In the genomic region with DNA sequence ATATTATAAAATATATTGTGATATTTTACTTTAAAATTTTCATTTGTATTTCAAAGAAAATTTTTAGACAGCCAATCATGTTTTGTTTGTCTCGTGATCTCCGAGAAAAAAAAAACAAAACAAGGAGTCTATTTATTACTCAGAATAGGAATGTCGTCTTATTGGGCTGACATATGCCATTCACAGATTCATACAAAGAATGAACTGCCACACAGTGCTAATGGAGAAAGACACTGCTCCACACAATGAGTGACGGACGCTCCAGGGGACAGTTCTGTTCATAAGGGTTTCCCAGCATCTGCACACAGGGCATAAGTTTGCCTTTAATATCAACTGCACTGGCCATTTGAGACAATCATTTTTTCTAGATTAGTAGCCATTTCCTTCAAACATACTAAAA, we compare ENCODE assay signal across 11 cellular contexts. TPM values are rescaled to one million over a fixed set of nuclear protein-coding genes. Genes with fewer than 3 reads are reported as not detected.
DNase-seq lines count a peak whose midpoint lies in the region; ATAC-seq, FAIRE-seq and TF ChIP-seq lines count a peak whose summit lies in the region.
"Had no signal": no experiment of that assay in that cellular context is flagged by ENCODE, and none has a peak within 500 bp of the region (broad histone marks: within the 10 kb centered on the region; RNA-seq: fewer than 3 reads in every experiment).

No MANE protein-coding gene starts in this region.

- no peaks in the 10 kb centered on the region for H3F3A ChIP-seq in neural cell (ENCODE audit: insufficient read depth, low read length, poor library complexity, severe bottlenecking)

- H3K36me3 Mint-ChIP-seq in activated CD4-positive, alpha-beta T cell treated with anti-CD3 and anti-CD28 coated beads, Interleukin-2, amount 10 ng/mL, durations not matched to agents 7 days and 5 days (ENCODE audit: low read depth) = no peaks in the 10 kb centered on the region

- ATAC-seq in left ventricle myocardium superior = no peak
- ATAC-seq in GM12878 = peak; percentile 13

- H3K27ac ChIP-seq in left ventricle myocardium inferior (replicated peaks) (peak overlapping the region; percentile 69), GM12878 (ENCODE audit: control insufficient read depth, insufficient read depth) (peak overlapping the region; percentile 77), neural cell (ENCODE audit: low read length) (no peak overlapping the region), transverse colon (peak overlapping the region in 3 of 4 donors; percentile 98 to 100 (median 100)), RWPE1 (no peak overlapping the region), A673 (ENCODE audit: low read depth, low read length, poor library complexity, severe bottlenecking) (no peak overlapping the region)

- TF ChIP-seq RAD21 in GM12878 (IDR thresholded peaks at IDR 0.05; ENCODE audit: insufficient read depth, low read depth, low read length) = no peak
- TF ChIP-seq RAD21 in neural cell (conservative IDR thresholded peaks at IDR 0.05) = no peak

- in situ Hi-C loops in GM12878 (cut with MboI) = no loop called here
- in situ Hi-C loops in transverse colon (cut with MboI; ENCODE audit: low pct_ligation_motif_present in 1 of 4, low pct_unique_long_range_greater_than_20kb in 1 of 4, low sequenced_read_pairs in 3 of 4) = loop anchor here in 1 of 4 donors (10.0 kb wide), 1 partner anchor 95 kb away; no protein-coding TSS in a partner anchor

- H3K9me2 ChIP-seq in neural cell (ENCODE audit: insufficient read depth, low read length) = no peaks in the 10 kb centered on the region

- H2AFZ ChIP-seq in GM12878 (ENCODE audit: control insufficient read depth, low read depth, low read length) = no peak overlapping the region
- H2AFZ ChIP-seq in neural cell (ENCODE audit: low read depth, low read length) = no peak overlapping the region

- RAD21 ChIA-PET in GM12878 (lab: Charles Lee; ENCODE audit: unreplicated experiment) = interaction anchor here (0.7 to 15.4 kb wide), 30 partner anchors 6 to 323 kb away, joined by 3 to 514 read pairs (median 12); a partner anchor contains a TSS

- no peak for TF ChIP-seq CTCF in left ventricle myocardium inferior (IDR thresholded peaks at IDR 0.05; ENCODE audit: borderline replicate concordance)
- TF ChIP-seq CTCF in GM12878 (IDR thresholded peaks at IDR 0.05 in 2 of 3, conservative IDR thresholded peaks at IDR 0.05 in 1 of 3; ENCODE audit: control insufficient read depth in 2 of 3, extremely low read depth in 1 of 3, insufficient read depth in 1 of 3, low read depth in 3 of 3, low read length in 3 of 3) = no peak
- TF ChIP-seq CTCF in neural cell (IDR thresholded peaks at IDR 0.05; ENCODE audit: poor library complexity, severe bottlenecking) = no peak
- no peak for TF ChIP-seq CTCF in transverse colon (IDR thresholded peaks at IDR 0.05)
- no peak for TF ChIP-seq CTCF in RWPE1 (conservative IDR thresholded peaks at IDR 0.05; ENCODE audit: low read depth)
- no peak for TF ChIP-seq CTCF in A673 (conservative IDR thresholded peaks at IDR 0.05; ENCODE audit: low read depth, low read length)

- H3K79me2 ChIP-seq in GM12878 (ENCODE audit: control insufficient read depth, insufficient read depth, low read length) = peaks cover 98% of the 10 kb centered on the region
- peaks cover 77% of the 10 kb centered on the region for H3K79me2 ChIP-seq in neural cell (replicated peaks; ENCODE audit: insufficient read depth, low read length)

- WGBS in GM12878 (ENCODE audit: insufficient coverage, insufficient replicate concordance, low lambda C conversion rate, missing lambda C conversion rate) = 49% methylated on average over 5 of the region's 5 CpGs
- 78 to 80% methylated on average over 4 to 5 of the region's 5 CpGs for WGBS in transverse colon (ENCODE audit: low coverage in 1 of 2), 2 donors

- no peak overlapping the region for H3K4me3 Mint-ChIP-seq in activated CD4-positive, alpha-beta T cell treated with anti-CD3 and anti-CD28 coated beads, Interleukin-2, amount 10 ng/mL, durations not matched to agents 7 days and 5 days

- POLR2A ChIA-PET in GM12878 (lab: Charles Lee) (interaction anchor here (0.8 to 11.4 kb wide), 20 partner anchors 8 to 213 kb away, joined by 3 to 195 read pairs (median 14); a partner anchor contains a TSS), RWPE1 (lab: Yijun Ruan, JAX; ENCODE audit: low non-redundant PET) (interaction anchor here (0.6 kb wide), 1 partner anchor 44 kb away, joined by 5 read pairs; no protein-coding TSS in a partner anchor), A673 (lab: Charles Lee; ENCODE audit: low non-redundant PET) (no interaction called here)
- POLR2A ChIA-PET in activated CD4-positive, alpha-beta T cell treated with anti-CD3 and anti-CD28 coated beads, Interleukin-2, amount 10 ng/mL, durations not matched to agents 7 days and 5 days (lab: Charles Lee) = no interaction called here

- H3K27me3 ChIP-seq in left ventricle myocardium inferior (ENCODE audit: low read depth) (no peaks in the 10 kb centered on the region), GM12878 (replicated peaks in 1 of 2; ENCODE audit: control insufficient read depth in 2 of 2, insufficient read depth in 2 of 2, low read length in 1 of 2) (no peaks in the 10 kb centered on the region), neural cell (ENCODE audit: insufficient read depth, low read depth, low read length) (no peaks in the 10 kb centered on the region), transverse colon (no peaks in the 10 kb centered on the region), A673 (replicated peaks; ENCODE audit: insufficient read depth, low read depth, low read length, poor library complexity) (no peaks in the 10 kb centered on the region)

- H3K4me2 ChIP-seq in GM12878 (ENCODE audit: control insufficient read depth, insufficient read depth) (peak overlapping the region; percentile 78), neural cell (ENCODE audit: low read length) (no peak overlapping the region)

- TF ChIP-seq EP300 in GM12878 (IDR thresholded peaks at IDR 0.05; ENCODE audit: borderline replicate concordance in 1 of 2, control insufficient read depth in 1 of 2, low read depth in 2 of 2, low read length in 2 of 2) (no peak), neural cell (conservative IDR thresholded peaks at IDR 0.05; ENCODE audit: poor library complexity, severe bottlenecking) (peak; percentile 80), transverse colon (IDR thresholded peaks at IDR 0.05; ENCODE audit: low read depth) (no peak)

- H3K4me1 Mint-ChIP-seq in activated CD4-positive, alpha-beta T cell treated with anti-CD3 and anti-CD28 coated beads, Interleukin-2, amount 10 ng/mL, durations not matched to agents 7 days and 5 days = peaks cover 69% of the 10 kb centered on the region

- H3K36me3 ChIP-seq in left ventricle myocardium inferior = no peaks in the 10 kb centered on the region
- no peaks in the 10 kb centered on the region for H3K36me3 ChIP-seq in GM12878 (ENCODE audit: control insufficient read depth in 2 of 2, insufficient read depth in 2 of 2, low read length in 1 of 2)
- no peaks in the 10 kb centered on the region for H3K36me3 ChIP-seq in neural cell (ENCODE audit: insufficient read depth, low read length)
- no peaks in the 10 kb centered on the region for H3K36me3 ChIP-seq in transverse colon
- no peaks in the 10 kb centered on the region for H3K36me3 ChIP-seq in A673 (ENCODE audit: insufficient read depth, low read length, poor library complexity, severe bottlenecking)

- intact Hi-C loops in left ventricle myocardium inferior (cut with micrococcal nuclease) = no loop called here
- intact Hi-C loops in left ventricle myocardium superior (cut with micrococcal nuclease) = loop anchor here (10.0 kb wide), 1 partner anchor 95 kb away; no protein-coding TSS in a partner anchor
- intact Hi-C loops in GM12878 (cut with micrococcal nuclease; ENCODE audit: unreplicated experiment) = loop anchor here (5.0 kb wide), 2 partner anchors 267 to 337 kb away; a partner anchor contains a TSS
- intact Hi-C loops in transverse colon (cut with DNase I; ENCODE audit: low total_unique reads) = loop anchor here (5.0 kb wide), 2 partner anchors 102 to 337 kb away; a partner anchor contains a TSS
- intact Hi-C loops in A673 (cut with micrococcal nuclease; ENCODE audit: unreplicated experiment) = loop anchor here (5.0 kb wide), 1 partner anchor 128 kb away; a partner anchor contains a TSS

- SMC1A ChIA-PET in GM12878 (lab: Charles Lee; ENCODE audit: uncharacterized antibody, unreplicated experiment) = interaction anchor here (0.8 to 33.0 kb wide), 31 partner anchors 5 to 266 kb away, joined by 3 to 945 read pairs (median 10); no protein-coding TSS in a partner anchor

- H3K9ac ChIP-seq in GM12878 (ENCODE audit: control insufficient read depth, insufficient read depth, low read length) = peak overlapping the region; percentile 25
- H3K9ac ChIP-seq in neural cell (ENCODE audit: low read length) = no peak overlapping the region

- 0 out of 2 replicates have a peak, but pooled peaks cover 4% of the 10 kb centered on the region for H4K20me1 ChIP-seq in GM12878 (ENCODE audit: control insufficient read depth, insufficient read depth)
- no peaks in the 10 kb centered on the region for H4K20me1 ChIP-seq in neural cell (ENCODE audit: insufficient read depth)

- BruUV-seq in GM12878 (replicated peaks; lab: Mats Ljungman, UMichigan) (no TSS peak), A673 (replicated peaks; lab: Mats Ljungman, UMichigan) (no TSS peak)

- no peaks in the 10 kb centered on the region for H3K27me3 Mint-ChIP-seq in activated CD4-positive, alpha-beta T cell treated with anti-CD3 and anti-CD28 coated beads, Interleukin-2, amount 10 ng/mL, durations not matched to agents 7 days and 5 days

- H3K9me3 ChIP-seq in left ventricle myocardium inferior (replicated peaks) (no peaks in the 10 kb centered on the region), GM12878 (replicated peaks; ENCODE audit: control insufficient read depth, insufficient read depth, low read length) (no peaks in the 10 kb centered on the region), neural cell (ENCODE audit: low read length) (no peaks in the 10 kb centered on the region), transverse colon (no peaks in the 10 kb centered on the region), A673 (ENCODE audit: low read depth, low read length, poor library complexity, severe bottlenecking) (no peaks in the 10 kb centered on the region)

- DNase-seq in left ventricle myocardium inferior = no peak
- no peak for DNase-seq in left ventricle myocardium superior
- DNase-seq in GM12878 (ENCODE audit: low read depth, low spot score) = no peak
- DNase-seq in transverse colon = no peak
- no peak for DNase-seq in activated CD4-positive, alpha-beta T cell treated with anti-CD3 and anti-CD28 coated beads, Interleukin-2, amount 10 ng/mL, durations not matched to agents 7 days and 5 days
- no peak for DNase-seq in RWPE1 (ENCODE audit: low spot score)
- DNase-seq in A673 (ENCODE audit: low spot score) = no peak
- DNase-seq: NCI-H1092 treated with DMSO at 0.1 percent for 48 hours, NCI-H524 treated with DMSO at 0.1 percent for 48 hours had no signal

- H3K4me3 ChIP-seq in left ventricle myocardium inferior = no peak overlapping the region
- H3K4me3 ChIP-seq in GM12878 = peak overlapping the region; percentile 95
- no peak overlapping the region for H3K4me3 ChIP-seq in neural cell (ENCODE audit: low read length)
- no peak overlapping the region for H3K4me3 ChIP-seq in transverse colon
- no peak overlapping the region for H3K4me3 ChIP-seq in A673 (ENCODE audit: low read depth, low read length, poor library complexity, severe bottlenecking)
- H3K4me3 ChIP-seq: coronary artery had no signal

- no peak for FAIRE-seq in GM12878 (lab: Jason Lieb, UNC)

- CTCF ChIA-PET in GM12878 (lab: Yijun Ruan, JAX) (interaction anchor here (0.7 to 14.2 kb wide), 27 partner anchors 8 to 319 kb away, joined by 3 to 154 read pairs (median 9); a partner anchor contains a TSS), RWPE1 (lab: Yijun Ruan, JAX) (interaction anchor here (0.6 to 0.7 kb wide), 2 partner anchors 18 to 40 kb away, joined by 3 to 4 read pairs; no protein-coding TSS in a partner anchor), A673 (lab: Charles Lee) (no interaction called here)
- CTCF ChIA-PET in activated CD4-positive, alpha-beta T cell treated with anti-CD3 and anti-CD28 coated beads, Interleukin-2, amount 10 ng/mL, durations not matched to agents 7 days and 5 days (lab: Charles Lee) = interaction anchor here (0.9 to 6.1 kb wide), 6 partner anchors 13 to 267 kb away, joined by 3 to 32 read pairs (median 6); no protein-coding TSS in a partner anchor

- H3K4me1 ChIP-seq in left ventricle myocardium inferior (peaks cover 96% of the 10 kb centered on the region), GM12878 (ENCODE audit: control insufficient read depth, insufficient read depth, low read length) (peaks cover 20% of the 10 kb centered on the region), transverse colon (peaks cover 40 to 76% (median 58%) of the 10 kb centered on the region in 4 donors), A673 (ENCODE audit: insufficient read depth, low read length, poor library complexity, severe bottlenecking) (peaks cover 51% of the 10 kb centered on the region)

- H3K27ac Mint-ChIP-seq in activated CD4-positive, alpha-beta T cell treated with anti-CD3 and anti-CD28 coated beads, Interleukin-2, amount 10 ng/mL, durations not matched to agents 7 days and 5 days = no peak overlapping the region

- no peaks in the 10 kb centered on the region for H3K9me3 Mint-ChIP-seq in activated CD4-positive, alpha-beta T cell treated with anti-CD3 and anti-CD28 coated beads, Interleukin-2, amount 10 ng/mL, durations not matched to agents 7 days and 5 days

- TF ChIP-seq POLR2A in GM12878 (IDR thresholded peaks at IDR 0.05; ENCODE audit: low read depth, low read length) = no peak
- no peak for TF ChIP-seq POLR2A in transverse colon (IDR thresholded peaks at IDR 0.05)

RNA-seq across cellular contexts. Expression of a gene that starts 3.5 kb away (rescaled TPM):
- 14.5 TPM for total RNA-seq in left ventricle myocardium inferior
- total RNA-seq in left ventricle myocardium superior = 14.6 TPM
- 31.9 and 37.0 TPM in 2 replicates for total RNA-seq in GM12878 (2013; cell fraction: nucleolus; rRNA removed)
- 11.5 and 14.4 TPM in 2 replicates for total RNA-seq in GM12878 (2014; rRNA removed)
- 12.0 and 12.5 TPM in 2 replicates for total RNA-seq in GM12878 (2014; rRNA removed; fragmentation: Illumina TruSeq; extraction: Trizol)
- 27.8 and 28.5 TPM in 2 replicates for total RNA-seq in GM12878 (2021)
- polyA plus RNA-seq in GM12878 (2011; ENCODE audit: low read depth) = 27.5 TPM
- 22.5 and 23.5 TPM in 2 replicates for polyA plus RNA-seq in GM12878 (2011; rRNA removed)
- 27.5 and 27.6 TPM in 2 replicates for polyA plus RNA-seq in GM12878 (2011; cell fraction: cytosol; rRNA removed)
- 30.6 and 44.1 TPM in 2 replicates for polyA plus RNA-seq in GM12878 (2011; cell fraction: nucleus; rRNA removed)
- polyA plus RNA-seq in GM12878 (2012) = 19.6 and 29.4 TPM in 2 replicates
- polyA plus RNA-seq in GM12878 (2014; fragmentation: Illumina TruSeq; extraction: Trizol) = 24.8 and 25.0 TPM in 2 replicates
- 1 to 10 TPM; 7.9 TPM for polyA plus RNA-seq in GM12878 (2014; fragmentation: Nextera tagmentation; extraction: Ambion mirVana)
- polyA plus RNA-seq in GM12878 (2014; rRNA removed) = 28.6 and 28.7 TPM in 2 replicates
- polyA plus RNA-seq in GM12878 (2016; fragmentation: Nextera tagmentation; extraction: Ambion mirVana) = 10 to 100 TPM; 19.4 to 20.8 TPM
- polyA minus RNA-seq in GM12878 (2011; rRNA and poly(A)+ RNA removed) = 30.0 and 30.9 TPM in 2 replicates
- 20.3 and 32.3 TPM in 2 replicates for polyA minus RNA-seq in GM12878 (2011; cell fraction: cytosol; rRNA and poly(A)+ RNA removed)
- polyA minus RNA-seq in GM12878 (2011; cell fraction: nucleus; rRNA and poly(A)+ RNA removed) = 59.5 and 130 TPM in 2 replicates
- polyA plus RNA-seq in neural cell = 4.7 TPM in 2 replicates
- 9.3 and 13.8 TPM in 2 replicates for polyA minus RNA-seq in neural cell
- total RNA-seq in transverse colon = 10 to 100 TPM in 3 of 4 donors, 1 to 10 TPM in 1; 5.4 to 22.1 (median 13.2) TPM
- 10 to 100 TPM; 16.9 to 18.7 TPM for total RNA-seq in activated CD4-positive, alpha-beta T cell treated with anti-CD3 and anti-CD28 coated beads, Interleukin-2, amount 10 ng/mL, durations not matched to agents 7 days and 5 days
- total RNA-seq in A673 (2021) = 20.8 and 22.2 TPM in 2 replicates

Comparison
In these comparisons a context has a peak if more than half of its experiments do, and no peak if none do; other contexts are left out.
1. H3K27ac ChIP-seq: peak in left ventricle myocardium inferior (single experiment), GM12878 (single experiment) and transverse colon (3 of 4); none in neural cell (single experiment), RWPE1 (single experiment) and A673 (single experiment).
2. POLR2A ChIA-PET loops: an anchor here in GM12878 (0.8 to 11.4 kb wide) and RWPE1 (0.6 kb wide); none called in activated CD4-positive, alpha-beta T cell treated with anti-CD3 and anti-CD28 coated beads, Interleukin-2, amount 10 ng/mL, durations not matched to agents 7 days and 5 days and A673.